Comparison of ENCODE assay signal across 1 cellular context in genomic region chr9:131235480-131235851, GRCh38.
TF ChIP-seq lines count a peak whose summit lies in the region.

No MANE protein-coding gene starts in this region.

TF ChIP-seq in GM12878, 131 proteins besides CTCF, POLR2A, EP300 and RAD21:
- TF ChIP-seq RUNX3 (IDR thresholded peaks at IDR 0.05; ENCODE audit: low read length) = no peak
- TF ChIP-seq REST (IDR thresholded peaks at IDR 0.05; ENCODE audit: low read depth, low read length) = no peak
- no peak for TF ChIP-seq ZBTB40 (IDR thresholded peaks at IDR 0.05; ENCODE audit: borderline replicate concordance)
- no peak for TF ChIP-seq IRF3 (IDR thresholded peaks at IDR 0.05)
- TF ChIP-seq ZBTB11 (CRISPR knock-in tag; IDR thresholded peaks at IDR 0.05) = no peak
